Comparison of ENCODE assay signal across 8 cellular contexts in genomic region chr17:17819561-17819995, GRCh38. TPM values are rescaled to one million over a fixed set of nuclear protein-coding genes. Genes with fewer than 3 reads are reported as not detected.
A peak's percentile ranks its signal among the peaks of the same experiment; 100 is the strongest.
DNase-seq lines count a peak whose midpoint lies in the region; ATAC-seq and TF ChIP-seq lines count a peak whose summit lies in the region.

No MANE protein-coding gene starts in this region.

- no peaks in the 10 kb centered on the region for H3K27me3 ChIP-seq in esophagus (ENCODE audit: control insufficient read depth in 1 of 2, insufficient read depth in 2 of 2, low read length in 2 of 2)

- H3K9me3 ChIP-seq in esophagus (ENCODE audit: control insufficient read depth in 2 of 2, insufficient read depth in 1 of 2, low read depth in 1 of 2, low read length in 1 of 2) = no peaks in the 10 kb centered on the region

- peak; percentile 38 for ATAC-seq in GM21515 (IDR thresholded peaks at IDR 0.05; ENCODE audit: unreplicated experiment)
- peak; percentile 21 for ATAC-seq in activated CD8-positive, alpha-beta memory T cell treated with anti-CD3 and anti-CD28 coated beads, Interleukin-2, amount 10 ng/mL, durations not matched to agents 7 days and 5 days

- peaks cover 35% of the 10 kb centered on the region for H3K36me3 Mint-ChIP-seq in activated CD8-positive, alpha-beta memory T cell treated with anti-CD3 and anti-CD28 coated beads, Interleukin-2, amount 10 ng/mL, durations not matched to agents 7 days and 5 days
- peaks cover 10% of the 10 kb centered on the region for H3K36me3 Mint-ChIP-seq in progenitor cell of endocrine pancreas (ENCODE audit: insufficient read depth)

- H3K27ac ChIP-seq in esophagus (ENCODE audit: low read depth in 2 of 2, low read length in 1 of 2) = peak overlapping the region; percentile 14 to 55

- WGBS in esophagus, 2 donors = 52 to 56% methylated on average over 12 of the region's 12 CpGs

- no peaks in the 10 kb centered on the region for H3K27me3 Mint-ChIP-seq in activated CD8-positive, alpha-beta memory T cell treated with anti-CD3 and anti-CD28 coated beads, Interleukin-2, amount 10 ng/mL, durations not matched to agents 7 days and 5 days
- H3K27me3 Mint-ChIP-seq in progenitor cell of endocrine pancreas = no peaks in the 10 kb centered on the region

- peaks cover 0 to 51% of the 10 kb centered on the region in 2 donors for H3K36me3 ChIP-seq in esophagus (ENCODE audit: control insufficient read depth in 2 of 2, insufficient read depth in 2 of 2, low read length in 1 of 2)

- no peak for TF ChIP-seq CTCF in progenitor cell of endocrine pancreas (IDR thresholded peaks at IDR 0.05; ENCODE audit: unreplicated experiment)

- no peaks in the 10 kb centered on the region for H3K9me3 Mint-ChIP-seq in activated CD8-positive, alpha-beta memory T cell treated with anti-CD3 and anti-CD28 coated beads, Interleukin-2, amount 10 ng/mL, durations not matched to agents 7 days and 5 days (ENCODE audit: low read depth)
- H3K9me3 Mint-ChIP-seq in progenitor cell of endocrine pancreas (ENCODE audit: low read depth) = no peaks in the 10 kb centered on the region

- H3K27ac Mint-ChIP-seq in activated CD8-positive, alpha-beta memory T cell treated with anti-CD3 and anti-CD28 coated beads, Interleukin-2, amount 10 ng/mL, durations not matched to agents 7 days and 5 days = peak overlapping the region; percentile 71
- no peak overlapping the region for H3K27ac Mint-ChIP-seq in progenitor cell of endocrine pancreas

- peaks cover 28 to 58% of the 10 kb centered on the region in 2 donors for H3K4me1 ChIP-seq in esophagus (ENCODE audit: control insufficient read depth in 2 of 2, insufficient read depth in 2 of 2, low read length in 1 of 2)

- DNase-seq in COLO829 (ENCODE audit: low spot score) (peak; percentile 85), MV-4-11 (lab: John Stamatoyannopoulos, UW) (peak; percentile 67), pulmonary artery endothelial cell (ENCODE audit: low read depth, low spot score) (peak; percentile 72), KG1 (lab: John Stamatoyannopoulos, UW) (no peak), progenitor cell of endocrine pancreas (ENCODE audit: low spot score, unreplicated experiment) (no peak)
- peak; percentile 85 for DNase-seq in activated CD8-positive, alpha-beta memory T cell treated with anti-CD3 and anti-CD28 coated beads, Interleukin-2, amount 10 ng/mL, durations not matched to agents 7 days and 5 days

- no peak overlapping the region for H3K4me3 ChIP-seq in esophagus (ENCODE audit: low read depth in 1 of 2, low read length in 2 of 2)

- peak overlapping the region; percentile 36 for H3K4me3 Mint-ChIP-seq in activated CD8-positive, alpha-beta memory T cell treated with anti-CD3 and anti-CD28 coated beads, Interleukin-2, amount 10 ng/mL, durations not matched to agents 7 days and 5 days
- H3K4me3 Mint-ChIP-seq in progenitor cell of endocrine pancreas (ENCODE audit: low read depth) = no peak overlapping the region

- H3K4me1 Mint-ChIP-seq in activated CD8-positive, alpha-beta memory T cell treated with anti-CD3 and anti-CD28 coated beads, Interleukin-2, amount 10 ng/mL, durations not matched to agents 7 days and 5 days = peaks cover 61% of the 10 kb centered on the region
- H3K4me1 Mint-ChIP-seq in progenitor cell of endocrine pancreas (ENCODE audit: low read depth) = peaks cover 13% of the 10 kb centered on the region

- CTCF ChIA-PET in activated CD8-positive, alpha-beta memory T cell treated with anti-CD3 and anti-CD28 coated beads, Interleukin-2, amount 10 ng/mL, durations not matched to agents 7 days and 5 days (lab: Charles Lee) = interaction anchor here (1.1 to 4.8 kb wide), 7 partner anchors 8 to 99 kb away, joined by 3 to 47 read pairs (median 4); no protein-coding TSS in a partner anchor

RNA-seq across cellular contexts. Expression of gene SREBF1, which starts 17.2 kb away (rescaled TPM):
- 100 to 1,000 TPM in 1 of 2 experiments, 10 to 100 TPM in 1; 90.6 to 184 TPM for total RNA-seq in activated CD8-positive, alpha-beta memory T cell treated with anti-CD3 and anti-CD28 coated beads, Interleukin-2, amount 10 ng/mL, durations not matched to agents 7 days and 5 days
- polyA plus RNA-seq in esophagus = 100 to 1,000 TPM in 1 of 2 donors, 10 to 100 TPM in 1; 95.1 to 116 TPM
- total RNA-seq in pulmonary artery endothelial cell = 19.8 and 34.3 TPM in 2 replicates
- total RNA-seq in progenitor cell of endocrine pancreas = 85.0 and 98.9 TPM in 2 replicates

Comparison
In these comparisons a context has a peak if more than half of its experiments do, and no peak if none do; other contexts are left out.
1. DNase-seq: peak in COLO829 (single experiment), MV-4-11 (single experiment), activated CD8-positive, alpha-beta memory T cell treated with anti-CD3 and anti-CD28 coated beads, Interleukin-2, amount 10 ng/mL, durations not matched to agents 7 days and 5 days (single experiment) and pulmonary artery endothelial cell (single experiment); none in KG1 (single experiment) and progenitor cell of endocrine pancreas (single experiment).